Comparison of ENCODE assay signal across 8 cellular contexts in the genomic region with DNA sequence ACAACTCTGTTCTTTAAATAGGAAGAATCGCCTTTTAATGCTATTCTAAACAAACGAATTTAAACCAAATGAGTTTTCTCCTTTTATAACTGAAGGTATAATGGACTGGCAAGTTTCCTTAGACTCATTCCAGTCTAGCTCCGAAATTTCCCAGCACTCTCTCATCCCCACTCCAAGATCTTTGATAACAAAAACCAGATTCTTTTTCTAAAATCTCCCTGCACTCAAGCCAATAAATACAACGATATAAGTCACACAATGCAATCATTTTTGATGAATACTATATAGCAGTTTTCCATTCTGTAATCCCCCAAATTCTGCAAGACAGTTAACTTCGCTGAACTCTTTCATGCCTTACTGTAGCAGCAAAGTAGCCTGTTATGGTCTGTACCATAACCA. TPM values are rescaled to one million over a fixed set of nuclear protein-coding genes. Genes with fewer than 3 reads are reported as not detected.
A peak's percentile ranks its signal among the peaks of the same experiment; 100 is the strongest.
DNase-seq lines count a peak whose midpoint lies in the region; ATAC-seq, FAIRE-seq and TF ChIP-seq lines count a peak whose summit lies in the region.

No MANE protein-coding gene starts in this region.

- peak overlapping the region; percentile 90 for H3K4me3 Mint-ChIP-seq in Calu3 (ENCODE audit: low read depth, unreplicated experiment)

- H3K27me3 Mint-ChIP-seq in Calu3 (ENCODE audit: unreplicated experiment): no peaks in the 10 kb centered on the region

- peak overlapping the region; percentile 88 for H3K27ac ChIP-seq in Panc1 (ENCODE audit: low read length)
- H3K27ac ChIP-seq in esophagus (ENCODE audit: low read depth in 2 of 2, low read length in 1 of 2): no peak overlapping the region
- peak overlapping the region in 1 of 4 donors; percentile 20 for H3K27ac ChIP-seq in pancreas

- CTCF ChIA-PET in Calu3 (lab: Charles Lee): interaction anchor here (0.6 kb wide), 1 partner anchor 478 kb away, joined by 3 read pairs; no protein-coding TSS in a partner anchor
- CTCF ChIA-PET in Panc1 (lab: Charles Lee): interaction anchor here (0.6 kb wide), 1 partner anchor 13 kb away, joined by 5 read pairs; no protein-coding TSS in a partner anchor

- H3K4me1 ChIP-seq in Panc1 (ENCODE audit: control insufficient read depth, insufficient read depth, low read length) (peaks cover 15% of the 10 kb centered on the region), esophagus (ENCODE audit: control insufficient read depth in 2 of 2, insufficient read depth in 2 of 2, low read length in 1 of 2) (no peaks in the 10 kb centered on the region), pancreas (peaks cover 10 to 24% (median 15%) of the 10 kb centered on the region in 3 donors)

- peak overlapping the region; percentile 84 to 98 for H3K4me3 ChIP-seq in Panc1 (ENCODE audit: low read depth in 2 of 2, low read length in 2 of 2)
- peak overlapping the region; percentile 53 to 90 for H3K4me3 ChIP-seq in esophagus (ENCODE audit: low read depth in 1 of 2, low read length in 2 of 2)
- H3K4me3 ChIP-seq in pancreas: peak overlapping the region; percentile 83 to 99 (median 98)

- in situ Hi-C loops in Panc1 (cut with HindIII; ENCODE audit: low pct_unique_long_range_greater_than_20kb, low sequenced_read_pairs): no loop called here

- H3K27me3 ChIP-seq in Panc1 (ENCODE audit: control insufficient read depth, insufficient read depth, low read length) (no peaks in the 10 kb centered on the region), esophagus (ENCODE audit: control insufficient read depth in 1 of 2, insufficient read depth in 2 of 2, low read length in 2 of 2) (no peaks in the 10 kb centered on the region), pancreas (no peaks in the 10 kb centered on the region)

- peak overlapping the region; percentile 77 for H3K27ac Mint-ChIP-seq in Calu3 (ENCODE audit: unreplicated experiment)

- no peaks in the 10 kb centered on the region for H3K9me3 Mint-ChIP-seq in Calu3 (ENCODE audit: low read depth, unreplicated experiment)

- intact Hi-C loops in Calu3 (cut with micrococcal nuclease; ENCODE audit: unreplicated experiment): no loop called here
- intact Hi-C loops in Panc1 (cut with micrococcal nuclease; ENCODE audit: unreplicated experiment): no loop called here
- intact Hi-C loops in pancreas (cut with DNase I): no loop called here

- DNase-seq in Calu3 (no peak), Panc1 (ENCODE audit: low read depth, low spot score) (no peak), pancreas (no peak), dermis blood vessel endothelial cell (no peak)

- H3K36me3 ChIP-seq in Panc1 (ENCODE audit: control insufficient read depth, insufficient read depth, low read length) (peaks cover 30% of the 10 kb centered on the region), esophagus (ENCODE audit: control insufficient read depth in 2 of 2, insufficient read depth in 2 of 2, low read length in 1 of 2) (peaks cover 2 to 4% of the 10 kb centered on the region in 2 donors), pancreas (no peaks in the 10 kb centered on the region)

- H3K4me1 Mint-ChIP-seq in Calu3 (ENCODE audit: low read depth, unreplicated experiment): peaks cover 7% of the 10 kb centered on the region

- POLR2A ChIA-PET in Panc1 (lab: Charles Lee): no interaction called here

- no peak for TF ChIP-seq CTCF in Calu3 (IDR thresholded peaks at IDR 0.05; ENCODE audit: unreplicated experiment)
- TF ChIP-seq CTCF in Panc1 (IDR thresholded peaks at IDR 0.05): no peak
- no peak for TF ChIP-seq CTCF in pancreas (IDR thresholded peaks at IDR 0.05)

- FAIRE-seq in pancreas (lab: Jason Lieb, UNC): no peak

- no peaks in the 10 kb centered on the region for H3K9me3 ChIP-seq in Panc1 (ENCODE audit: control insufficient read depth, insufficient read depth, low read depth, low read length)
- H3K9me3 ChIP-seq in esophagus (ENCODE audit: control insufficient read depth in 2 of 2, insufficient read depth in 1 of 2, low read depth in 1 of 2, low read length in 1 of 2): no peaks in the 10 kb centered on the region
- no peaks in the 10 kb centered on the region for H3K9me3 ChIP-seq in pancreas

- peaks cover 58% of the 10 kb centered on the region for H3K36me3 Mint-ChIP-seq in Calu3 (ENCODE audit: insufficient read depth, unreplicated experiment)

- ATAC-seq in Panc1: no peak
- no peak for ATAC-seq in pancreas
- no peak for ATAC-seq in GM21576 (IDR thresholded peaks at IDR 0.05; ENCODE audit: unreplicated experiment)
- ATAC-seq in GM19395 (IDR thresholded peaks at IDR 0.05; ENCODE audit: unreplicated experiment): no peak
- ATAC-seq in HG03175 (IDR thresholded peaks at IDR 0.05; ENCODE audit: unreplicated experiment): no peak

- BruUV-seq in Calu3 (replicated peaks; lab: Mats Ljungman, UMichigan) (no TSS peak), Panc1 (replicated peaks; lab: Mats Ljungman, UMichigan) (no TSS peak)

- 1 to 2% methylated on average over 5 of the region's 5 CpGs for WGBS in esophagus, 2 donors
- WGBS in pancreas, 2 donors: 1 to 2% methylated on average over 5 of the region's 5 CpGs

RNA-seq across cellular contexts. Expression of a gene that starts 1.9 kb away (rescaled TPM):
- total RNA-seq in Calu3 (2022): 59.0 and 63.3 TPM in 2 replicates
- 117 TPM for total RNA-seq in Panc1 (2021; ENCODE audit: unreplicated experiment)
- polyA plus RNA-seq in Panc1 (2012; ENCODE audit: insufficient read length): 49.3 TPM
- polyA plus RNA-seq in esophagus: 10 to 100 TPM; 40.0 to 47.1 TPM
- 10 to 100 TPM; 29.3 to 57.3 (median 32.2) TPM for total RNA-seq in pancreas
- 10 to 100 TPM; 29.8 to 47.2 TPM for polyA plus RNA-seq in pancreas
- 96.1 and 99.1 TPM in 2 replicates for total RNA-seq in dermis blood vessel endothelial cell

RNA-seq across cellular contexts. Expression of a gene that starts 27.2 kb away (rescaled TPM):
- 3.3 and 4.8 TPM in 2 replicates for total RNA-seq in Calu3 (2022)
- total RNA-seq in Panc1 (2021; ENCODE audit: unreplicated experiment): 4.3 TPM
- polyA plus RNA-seq in Panc1 (2012; ENCODE audit: insufficient read length): 2.7 TPM
- polyA plus RNA-seq in esophagus: 1 to 10 TPM in 1 of 2 donors, under 1 TPM in 1; 0.67 to 1.6 TPM
- 1 to 10 TPM in 4 of 6 donors, under 1 TPM in 2; 0.67 to 2.2 (median 1.2) TPM for total RNA-seq in pancreas
- 1 to 10 TPM; 1.8 to 3.0 TPM for polyA plus RNA-seq in pancreas
- total RNA-seq in dermis blood vessel endothelial cell: 0.85 TPM in 1 of 2 replicates, not detected in the other

RNA-seq across cellular contexts. Expression of a gene that starts 33.1 kb away (rescaled TPM):
- 51.1 and 51.5 TPM in 2 replicates for total RNA-seq in Calu3 (2022)
- 109 TPM for total RNA-seq in Panc1 (2021; ENCODE audit: unreplicated experiment)
- 178 TPM for polyA plus RNA-seq in Panc1 (2012; ENCODE audit: insufficient read length)
- 10 to 100 TPM; 13.3 to 39.2 TPM for polyA plus RNA-seq in esophagus
- 10 to 100 TPM; 13.2 to 23.3 (median 20.1) TPM for total RNA-seq in pancreas
- polyA plus RNA-seq in pancreas: 10 to 100 TPM; 16.2 to 17.0 TPM
- 92.8 and 96.7 TPM in 2 replicates for total RNA-seq in dermis blood vessel endothelial cell

RNA-seq across cellular contexts. Expression of a gene that starts 40.5 kb away (rescaled TPM):
- total RNA-seq in Calu3 (2022) (not detected in 2 replicates), Panc1 (2021; ENCODE audit: unreplicated experiment) (0.39 TPM), pancreas (not detected), dermis blood vessel endothelial cell (not detected in 2 replicates)
- polyA plus RNA-seq in Panc1 (2012; ENCODE audit: insufficient read length): 0.48 TPM
- polyA plus RNA-seq in esophagus (not detected), pancreas (not detected)
